Comparison of ENCODE assay signal across 15 cellular contexts in genomic region chr4:57023104-57023503, GRCh38. TPM values are rescaled to one million over a fixed set of nuclear protein-coding genes. Genes with fewer than 3 reads are reported as not detected.
DNase-seq lines count a peak whose midpoint lies in the region; ATAC-seq and TF ChIP-seq lines count a peak whose summit lies in the region.
"Had no signal": no experiment of that assay in that cellular context is flagged by ENCODE, and none has a peak within 500 bp of the region (broad histone marks: within the 10 kb centered on the region; RNA-seq: fewer than 3 reads in every experiment).

No MANE protein-coding gene starts in this region.

- POLR2A ChIA-PET in PC-3 (lab: Charles Lee; ENCODE audit: unreplicated experiment), result no interaction called here

- H3K4me2 ChIP-seq in PC-3 (ENCODE audit: low read length), result peak overlapping the region; percentile 58

- no peak overlapping the region; the same call in 1 of the 2 replicates for H3K4me3 ChIP-seq in PC-3 (ENCODE audit: low read length)
- H3K4me3 ChIP-seq: suprapubic skin had no signal

- H3F3A ChIP-seq in PC-3 (ENCODE audit: low read length, unreplicated experiment), result peaks cover 4% of the 10 kb centered on the region

- ATAC-seq in PC-3 (peak; percentile 73), HG02852 (IDR thresholded peaks at IDR 0.05; ENCODE audit: unreplicated experiment) (no peak), GM21423 (IDR thresholded peaks at IDR 0.05; ENCODE audit: unreplicated experiment) (no peak), GM21447 (IDR thresholded peaks at IDR 0.05; ENCODE audit: unreplicated experiment) (no peak)
- ATAC-seq: HCT116, right cardiac atrium had no signal

- no peak overlapping the region for H2AFZ ChIP-seq in PC-3 (ENCODE audit: low read length)

- H3K9ac ChIP-seq in PC-3 (ENCODE audit: low read length), result peak overlapping the region; percentile 54

- H3K4me3 Mint-ChIP-seq in endothelial cell (ENCODE audit: unreplicated experiment) (peak overlapping the region; percentile 31), osteocyte (ENCODE audit: unreplicated experiment) (no peak overlapping the region)

- peak overlapping the region; percentile 86 for H3K27ac ChIP-seq in PC-3 (ENCODE audit: low read length)
- H3K27ac ChIP-seq: suprapubic skin had no signal

- H3K4me1 Mint-ChIP-seq in endothelial cell (ENCODE audit: unreplicated experiment) (peaks cover 5% of the 10 kb centered on the region), osteocyte (ENCODE audit: unreplicated experiment) (peaks cover 61% of the 10 kb centered on the region)

- H3K27me3 Mint-ChIP-seq in endothelial cell (ENCODE audit: unreplicated experiment) (no peaks in the 10 kb centered on the region), osteocyte (ENCODE audit: unreplicated experiment) (no peaks in the 10 kb centered on the region)

- in situ Hi-C loops in GM13976 (cut with MboI; ENCODE audit: low sequenced_read_pairs, unreplicated experiment), result no loop called here

- H3K79me2 ChIP-seq in PC-3 (ENCODE audit: low read length), result peaks cover 22% of the 10 kb centered on the region

- TF ChIP-seq CTCF in PC-3 (conservative IDR thresholded peaks at IDR 0.05; ENCODE audit: low read depth, low read length) (no peak), endothelial cell (IDR thresholded peaks at IDR 0.05; ENCODE audit: unreplicated experiment) (no peak), osteocyte (IDR thresholded peaks at IDR 0.05) (no peak), GM13976 (IDR thresholded peaks at IDR 0.05; ENCODE audit: borderline replicate concordance, control extremely low read depth, extremely low read depth, insufficient read depth, missing control alignments) (no peak)

- DNase-seq in ELR (ENCODE audit: low read depth), result peak; percentile 97
- peak; percentile 99 for DNase-seq in PC-3
- DNase-seq in endothelial cell (ENCODE audit: low spot score), result no peak
- no peak for DNase-seq in osteocyte (ENCODE audit: extremely low spot score, unreplicated experiment)
- no peak for DNase-seq in GM13976 (ENCODE audit: low spot score)
- DNase-seq: Calu3, NCI-H1930, NCI-H774, right cardiac atrium, SIG-M5 had no signal

- H3K4me1 ChIP-seq in PC-3 (ENCODE audit: insufficient read depth, low read length), result peaks cover 61% of the 10 kb centered on the region
- H3K4me1 ChIP-seq: suprapubic skin had no signal

- H3K36me3 Mint-ChIP-seq in endothelial cell (ENCODE audit: low read depth, unreplicated experiment) (peaks cover 37% of the 10 kb centered on the region), osteocyte (ENCODE audit: unreplicated experiment) (peaks cover 64% of the 10 kb centered on the region)

- no TSS peak for BruUV-seq in PC-3 (replicated peaks; lab: Mats Ljungman, UMichigan)

- no peaks in the 10 kb centered on the region for H3K9me3 Mint-ChIP-seq in endothelial cell (ENCODE audit: unreplicated experiment)
- no peaks in the 10 kb centered on the region for H3K9me3 Mint-ChIP-seq in osteocyte (ENCODE audit: unreplicated experiment)

- H3K9me3 ChIP-seq in PC-3 (ENCODE audit: low read length), result no peaks in the 10 kb centered on the region
- H3K9me3 ChIP-seq: suprapubic skin had no signal

- no peaks in the 10 kb centered on the region for H3K27me3 ChIP-seq in PC-3 (ENCODE audit: low read length)
- H3K27me3 ChIP-seq: suprapubic skin had no signal

- H3K27ac Mint-ChIP-seq in endothelial cell (ENCODE audit: unreplicated experiment) (no peak overlapping the region), osteocyte (ENCODE audit: unreplicated experiment) (peak overlapping the region; percentile 70)

- peaks cover 67% of the 10 kb centered on the region for H3K36me3 ChIP-seq in PC-3 (ENCODE audit: low read depth, low read length)

- no peaks in the 10 kb centered on the region for H4K20me1 ChIP-seq in PC-3 (ENCODE audit: low read length)

- no peaks in the 10 kb centered on the region for H3K9me2 ChIP-seq in PC-3 (replicated peaks; ENCODE audit: low read length)

- CTCF ChIA-PET in PC-3 (lab: Charles Lee), result no interaction called here

- intact Hi-C loops in PC-3 (cut with micrococcal nuclease), result loop anchor here (2.0 to 5.0 kb wide), 3 partner anchors 42 to 139 kb away; partner anchors contain the start of gene NOA1

RNA-seq across cellular contexts. Expression of gene POLR2B, which starts 44.4 kb away (rescaled TPM):
- 190 and 193 TPM in 2 replicates for total RNA-seq in PC-3 (2014; rRNA removed)
- 95.5 TPM for total RNA-seq in endothelial cell (ENCODE audit: unreplicated experiment)
- 74.2 and 79.4 TPM in 2 replicates for total RNA-seq in osteocyte

RNA-seq across cellular contexts. Expression of gene NOA1, which starts 45.7 kb away (rescaled TPM):
- total RNA-seq in PC-3 (2014; rRNA removed) (33.1 and 37.7 TPM in 2 replicates), endothelial cell (ENCODE audit: unreplicated experiment) (20.3 TPM), osteocyte (20.7 and 21.6 TPM in 2 replicates)

Comparison
In these comparisons a context has a peak if more than half of its experiments do, and no peak if none do; other contexts are left out.
1. DNase-seq: peak in ELR (single experiment) and PC-3 (single experiment); none in endothelial cell (single experiment), osteocyte (single experiment) and GM13976 (single experiment).